ENCODE assay signal across 8 cellular contexts in genomic region chr11:70397336-70397982, GRCh38. TPM values are rescaled to one million over a fixed set of nuclear protein-coding genes. Genes with fewer than 3 reads are reported as not detected.
DNase-seq lines count a peak whose midpoint lies in the region; ATAC-seq and TF ChIP-seq lines count a peak whose summit lies in the region.

No MANE protein-coding gene starts in this region.

- no peak for TF ChIP-seq POLR2A in upper lobe of left lung (IDR thresholded peaks at IDR 0.05)

- no peaks in the 10 kb centered on the region for H3K9me2 ChIP-seq in OCI-LY1 (ENCODE audit: low read depth, low read length)

- H3K27me3 ChIP-seq in heart right ventricle (peaks cover 0 to 81% (median 0%) of the 10 kb centered on the region in 7 donors), OCI-LY1 (ENCODE audit: insufficient read depth, low read length) (peaks cover 6% of the 10 kb centered on the region; the same call in 1 of the 2 replicates), mammary epithelial cell (ENCODE audit: insufficient read depth, low read length) (no peaks in the 10 kb centered on the region), lung (ENCODE audit: control insufficient read depth, insufficient read depth) (no peaks in the 10 kb centered on the region), upper lobe of left lung (no peaks in the 10 kb centered on the region)

- dilution Hi-C loops in mammary epithelial cell (cut with HindIII; ENCODE audit: low sequenced_read_pairs): no loop called here

- H3K4me1 ChIP-seq in heart right ventricle (peaks cover 7 to 52% (median 27%) of the 10 kb centered on the region in 9 donors), OCI-LY1 (ENCODE audit: insufficient read depth, low read length, severe bottlenecking) (peaks cover 13% of the 10 kb centered on the region), mammary epithelial cell (ENCODE audit: insufficient read depth, low read length) (peaks cover 22% of the 10 kb centered on the region), lung (ENCODE audit: control insufficient read depth in 2 of 2, insufficient read depth in 2 of 2, low read length in 2 of 2) (peaks cover 10 to 12% of the 10 kb centered on the region in 2 donors), upper lobe of left lung (peaks cover 21 to 44% (median 31%) of the 10 kb centered on the region in 4 donors)

- DNase-seq in heart right ventricle: no peak
- no peak for DNase-seq in Right ventricle myocardium superior
- no peak for DNase-seq in mammary epithelial cell
- no peak for DNase-seq in lung (ENCODE audit: low spot score)
- no peak for DNase-seq in upper lobe of left lung
- no peak for DNase-seq in C1 segment of cervical spinal cord (lab: John Stamatoyannopoulos, UW)

- CTCF ChIA-PET in mammary epithelial cell (lab: Charles Lee; ENCODE audit: low non-redundant PET): no interaction called here

- no peaks in the 10 kb centered on the region for H4K20me1 ChIP-seq in OCI-LY1 (ENCODE audit: insufficient read depth, low read length)
- H4K20me1 ChIP-seq in mammary epithelial cell (ENCODE audit: insufficient read depth, low read length): peaks cover 6% of the 10 kb centered on the region

- peak in 1 of 8 donors; percentile 9 for ATAC-seq in heart right ventricle
- no peak for ATAC-seq in Right ventricle myocardium superior (ENCODE audit: poor library complexity)
- ATAC-seq in lung (ENCODE audit: insufficient read depth, low FRiP score): no peak
- no peak for ATAC-seq in upper lobe of left lung (ENCODE audit: low FRiP score in 2 of 2)
- ATAC-seq in GM18868 (IDR thresholded peaks at IDR 0.05; ENCODE audit: unreplicated experiment): no peak

- 37 to 44% methylated on average over 18 of the region's 18 CpGs for WGBS in heart right ventricle, 2 donors
- 67% methylated on average over 14 of the region's 18 CpGs for WGBS in mammary epithelial cell (ENCODE audit: low coverage, missing lambda C conversion rate)
- 26 to 35% methylated on average over 18 of the region's 18 CpGs for WGBS in lung, 2 donors
- 23 to 39% methylated on average over 16 to 18 of the region's 18 CpGs for WGBS in upper lobe of left lung, 2 donors

- H3K79me2 ChIP-seq in OCI-LY1 (ENCODE audit: insufficient read depth, low read length): no peaks in the 10 kb centered on the region
- H3K79me2 ChIP-seq in mammary epithelial cell (ENCODE audit: insufficient read depth, low read length): peaks cover 69% of the 10 kb centered on the region

- H3F3A ChIP-seq in OCI-LY1 (ENCODE audit: insufficient read depth, low read length): no peaks in the 10 kb centered on the region

- H3K4me2 ChIP-seq in OCI-LY1 (ENCODE audit: low read length) (peak overlapping the region; percentile 86), mammary epithelial cell (ENCODE audit: insufficient read depth, low read depth, low read length) (peak overlapping the region; percentile 84)

- TF ChIP-seq CTCF in heart right ventricle (IDR thresholded peaks at IDR 0.05): no peak
- no peak for TF ChIP-seq CTCF in OCI-LY1 (IDR thresholded peaks at IDR 0.05; ENCODE audit: low read length)
- TF ChIP-seq CTCF in mammary epithelial cell (conservative IDR thresholded peaks at IDR 0.05 in 1 of 2, IDR thresholded peaks at IDR 0.05 in 1 of 2; ENCODE audit: extremely low read depth in 1 of 2, insufficient read depth in 1 of 2, low read depth in 1 of 2, low read length in 2 of 2): no peak
- no peak for TF ChIP-seq CTCF in lung (IDR thresholded peaks at IDR 0.05; ENCODE audit: control extremely low read depth, extremely low read depth)
- TF ChIP-seq CTCF in upper lobe of left lung (IDR thresholded peaks at IDR 0.05): no peak

- H2AFZ ChIP-seq in OCI-LY1 (ENCODE audit: low read length): no peak overlapping the region
- peak overlapping the region; percentile 85 for H2AFZ ChIP-seq in mammary epithelial cell (ENCODE audit: low read depth, low read length)

- peak overlapping the region; percentile 54 to 97 (median 86) for H3K4me3 ChIP-seq in heart right ventricle
- peak overlapping the region; percentile 60 for H3K4me3 ChIP-seq in OCI-LY1 (ENCODE audit: low read depth, low read length, poor library complexity, severe bottlenecking)
- peak overlapping the region; percentile 71 to 94 (median 93) for H3K4me3 ChIP-seq in mammary epithelial cell (replicated peaks in 1 of 3; ENCODE audit: insufficient read depth in 1 of 3, low read depth in 2 of 3, low read length in 3 of 3)
- peak overlapping the region; percentile 79 for H3K4me3 ChIP-seq in lung
- peak overlapping the region; percentile 78 to 98 (median 88) for H3K4me3 ChIP-seq in upper lobe of left lung

- H3K36me3 ChIP-seq in heart right ventricle (peaks cover 0 to 8% (median 0%) of the 10 kb centered on the region in 9 donors), OCI-LY1 (ENCODE audit: insufficient read depth, low read length) (no peaks in the 10 kb centered on the region), mammary epithelial cell (ENCODE audit: insufficient read depth, low read length) (no peaks in the 10 kb centered on the region), lung (ENCODE audit: control insufficient read depth in 2 of 2, insufficient read depth in 2 of 2, low read length in 2 of 2) (peaks cover 0 to 2% of the 10 kb centered on the region in 2 donors), upper lobe of left lung (no peaks in the 10 kb centered on the region)

- H3K27ac ChIP-seq in heart right ventricle (peak overlapping the region in 8 of 10 donors; percentile 64 to 92 (median 88)), OCI-LY1 (ENCODE audit: low read depth, low read length, poor library complexity, severe bottlenecking) (no peak overlapping the region), mammary epithelial cell (ENCODE audit: insufficient read depth, low read depth, low read length) (peak overlapping the region; percentile 39), lung (ENCODE audit: low read depth in 1 of 2, low read length in 1 of 2) (peak overlapping the region in 1 of 2 donors; percentile 14), upper lobe of left lung (peak overlapping the region; percentile 85 to 92 (median 86))

- intact Hi-C loops in heart right ventricle (cut with DNase I): loop anchor here in 1 of 10 donors (10.0 kb wide), 1 partner anchor 123 kb away; the partner anchor contains the start of gene PPFIA1
- intact Hi-C loops in Right ventricle myocardium superior (cut with DNase I): no loop called here
- intact Hi-C loops in mammary epithelial cell (cut with micrococcal nuclease): loop anchor here (10.0 kb wide), 1 partner anchor 193 kb away; the partner anchor contains the start of gene FADD

- no peaks in the 10 kb centered on the region for H3K9me3 ChIP-seq in heart right ventricle
- no peaks in the 10 kb centered on the region for H3K9me3 ChIP-seq in OCI-LY1 (ENCODE audit: low read length)
- H3K9me3 ChIP-seq in mammary epithelial cell (replicated peaks; ENCODE audit: insufficient read depth, low read length): no peaks in the 10 kb centered on the region
- no peaks in the 10 kb centered on the region for H3K9me3 ChIP-seq in lung (ENCODE audit: control insufficient read depth in 2 of 2, insufficient read depth in 1 of 2, low read length in 1 of 2)
- no peaks in the 10 kb centered on the region for H3K9me3 ChIP-seq in upper lobe of left lung

- H3K9ac ChIP-seq in OCI-LY1 (ENCODE audit: low read length): peak overlapping the region; percentile 11; the same call in 1 of the 2 replicates
- H3K9ac ChIP-seq in mammary epithelial cell (ENCODE audit: insufficient read depth, low read length): peak overlapping the region; percentile 53

- in situ Hi-C loops in mammary epithelial cell (cut with MboI; ENCODE audit: low sequenced_read_pairs in 2 of 2): no loop called here

- BruUV-seq in mammary epithelial cell (replicated peaks; lab: Mats Ljungman, UMichigan): no TSS peak

- TF ChIP-seq EP300 in upper lobe of left lung (IDR thresholded peaks at IDR 0.05): no peak

RNA-seq across cellular contexts. Expression of gene CTTN, which starts 0.9 kb away (rescaled TPM):
- 100 to 1,000 TPM; 115 to 173 (median 146) TPM for total RNA-seq in heart right ventricle
- 100 to 1,000 TPM in 1 of 2 donors, 10 to 100 TPM in 1; 68.5 to 163 TPM for polyA plus RNA-seq in heart right ventricle
- 156 TPM for total RNA-seq in Right ventricle myocardium superior
- total RNA-seq in mammary epithelial cell: 100 to 1,000 TPM; 312 to 394 TPM
- 122 TPM for polyA plus RNA-seq in mammary epithelial cell
- 272 TPM for polyA minus RNA-seq in mammary epithelial cell
- total RNA-seq in lung: 100 to 1,000 TPM; 202 to 235 TPM
- 100 to 1,000 TPM in 1 of 2 donors, 10 to 100 TPM in 1; 89.8 to 106 TPM for polyA plus RNA-seq in lung
- 100 to 1,000 TPM; 175 to 413 (median 218) TPM for total RNA-seq in upper lobe of left lung
